ENCODE assay signal across 8 cellular contexts in genomic region chr16:4847774-4848587, GRCh38. TPM values are rescaled to one million over a fixed set of nuclear protein-coding genes. Genes with fewer than 3 reads are reported as not detected.
DNase-seq lines count a peak whose midpoint lies in the region; ATAC-seq, FAIRE-seq and TF ChIP-seq lines count a peak whose summit lies in the region.

No MANE protein-coding gene starts in this region.

- H3K27me3 Mint-ChIP-seq in glutamatergic neuron (ENCODE audit: unreplicated experiment) = no peaks in the 10 kb centered on the region

- no peaks in the 10 kb centered on the region for H3K36me3 Mint-ChIP-seq in glutamatergic neuron (ENCODE audit: unreplicated experiment)

- peak overlapping the region; percentile 38; the same call in 1 of the 2 replicates for H2AFZ ChIP-seq in OCI-LY3 (ENCODE audit: low read depth, low read length)

- H3K36me3 ChIP-seq in OCI-LY3 (replicated peaks; ENCODE audit: low read depth, low read length) = peaks cover 29% of the 10 kb centered on the region
- H3K36me3 ChIP-seq in ovary = no peaks in the 10 kb centered on the region

- ATAC-seq in GM18505 (IDR thresholded peaks at IDR 0.05; ENCODE audit: unreplicated experiment) = peak; percentile 25
- peak; percentile 17 for ATAC-seq in HG02973 (IDR thresholded peaks at IDR 0.05; ENCODE audit: unreplicated experiment)

- TF ChIP-seq POLR2A in GM18505 (IDR thresholded peaks at IDR 0.05; ENCODE audit: borderline replicate concordance, extremely low read depth, insufficient read depth, insufficient read length) = no peak
- no peak for TF ChIP-seq POLR2A in ovary (IDR thresholded peaks at IDR 0.05)

- H3K4me3 ChIP-seq in OCI-LY3 (ENCODE audit: low read length) = peak overlapping the region; percentile 99
- peak overlapping the region; percentile 63 for H3K4me3 ChIP-seq in ovary

- H3K4me1 ChIP-seq in OCI-LY3 (ENCODE audit: low read length) = peaks cover 26% of the 10 kb centered on the region
- H3K4me1 ChIP-seq in ovary (ENCODE audit: insufficient read depth) = peaks cover 10% of the 10 kb centered on the region

- peaks cover 2% of the 10 kb centered on the region for H3K9me3 Mint-ChIP-seq in glutamatergic neuron (ENCODE audit: unreplicated experiment)

- DNase-seq in A172 (ENCODE audit: low spot score) (peak; percentile 62), glutamatergic neuron (peak; percentile 60), ovary (peak; percentile 52 to 70 (median 63)), urothelium cell line (ENCODE audit: low spot score) (peak; percentile 41)
- DNase-seq in activated naive CD4-positive, alpha-beta T cell treated with Interleukin-2 at 50 U/mL for 16 hours = peak; percentile 48

- peaks cover 43% of the 10 kb centered on the region for H4K20me1 ChIP-seq in OCI-LY3 (ENCODE audit: insufficient read depth, low read length)

- peak overlapping the region; percentile 2 for H3K27ac Mint-ChIP-seq in glutamatergic neuron (ENCODE audit: unreplicated experiment)

- peak overlapping the region; percentile 100 for H3K4me2 ChIP-seq in OCI-LY3 (ENCODE audit: low read length)

- H3K9me3 ChIP-seq in OCI-LY3 (ENCODE audit: insufficient read depth, low read length) (no peaks in the 10 kb centered on the region), ovary (no peaks in the 10 kb centered on the region)

- TF ChIP-seq EP300 in ovary (IDR thresholded peaks at IDR 0.05) = no peak

- peak overlapping the region; percentile 86 for H3K9ac ChIP-seq in OCI-LY3 (ENCODE audit: low read length)

- peaks cover 93% of the 10 kb centered on the region for H3K79me2 ChIP-seq in OCI-LY3 (ENCODE audit: low read length)

- intact Hi-C loops in ovary (cut with DNase I) = loop anchor here in 2 of 4 donors (5.0 to 10.0 kb wide), 3 partner anchors 97 to 123 kb away; no protein-coding TSS in a partner anchor

- TF ChIP-seq CTCF in OCI-LY3 (IDR thresholded peaks at IDR 0.05; ENCODE audit: low read depth, low read length) (no peak), glutamatergic neuron (IDR thresholded peaks at IDR 0.05; ENCODE audit: partially characterized antibody, unreplicated experiment) (no peak), ovary (IDR thresholded peaks at IDR 0.05) (peak in 2 of 3 donors; percentile 2 to 16)

- H3K27ac ChIP-seq in OCI-LY3 (ENCODE audit: low read length) = peak overlapping the region; percentile 80
- H3K27ac ChIP-seq in ovary = peak overlapping the region; percentile 93 to 96

- H3K4me3 Mint-ChIP-seq in glutamatergic neuron (ENCODE audit: unreplicated experiment) = peak overlapping the region; percentile 86

- H3K27me3 ChIP-seq in OCI-LY3 (ENCODE audit: low read depth, low read length) (no peaks in the 10 kb centered on the region), ovary (no peaks in the 10 kb centered on the region)

- H3K4me1 Mint-ChIP-seq in glutamatergic neuron (ENCODE audit: low read depth, unreplicated experiment) = peaks cover 19% of the 10 kb centered on the region

- FAIRE-seq in urothelium cell line (lab: Jason Lieb, UNC) = no peak

- WGBS in ovary, 3 donors = 0% methylated on average over 59 to 83 of the region's 83 CpGs

RNA-seq across cellular contexts. Expression of gene UBN1, which starts 0.7 kb away (rescaled TPM):
- 40.8 and 41.0 TPM in 2 replicates for total RNA-seq in A172 (2014; rRNA removed; shearing (Covaris generic))
- 34.3 TPM for total RNA-seq in glutamatergic neuron (ENCODE audit: unreplicated experiment)
- 10 to 100 TPM; 16.1 to 41.3 (median 27.3) TPM for total RNA-seq in ovary
- 10 to 100 TPM; 14.5 to 17.9 TPM for polyA plus RNA-seq in ovary

RNA-seq across cellular contexts. Expression of gene GLYR1, which starts 0.9 kb away (rescaled TPM):
- 46.1 and 47.5 TPM in 2 replicates for total RNA-seq in A172 (2014; rRNA removed; shearing (Covaris generic))
- total RNA-seq in glutamatergic neuron (ENCODE audit: unreplicated experiment) (133 TPM), ovary (10 to 100 TPM; 30.3 to 79.5 (median 69.7) TPM)
- 10 to 100 TPM; 36.9 to 77.1 TPM for polyA plus RNA-seq in ovary

RNA-seq across cellular contexts. Expression of gene ROGDI, which starts 45.5 kb away (rescaled TPM):
- 25.8 and 33.3 TPM in 2 replicates for total RNA-seq in A172 (2014; rRNA removed; shearing (Covaris generic))
- total RNA-seq in glutamatergic neuron (ENCODE audit: unreplicated experiment) = 113 TPM
- total RNA-seq in ovary = 10 to 100 TPM in 6 of 7 donors, 1 to 10 TPM in 1; 6.0 to 31.9 (median 25.0) TPM
- 10 to 100 TPM in 1 of 2 donors, 1 to 10 TPM in 1; 9.2 to 17.3 TPM for polyA plus RNA-seq in ovary

RNA-seq across cellular contexts. Expression of gene SMIM22, which starts 52.8 kb away (rescaled TPM):
- total RNA-seq in A172 (2014; rRNA removed; shearing (Covaris generic)) = not detected in 2 replicates
- not detected for total RNA-seq in glutamatergic neuron (ENCODE audit: unreplicated experiment)
- total RNA-seq in ovary = 10 to 100 TPM in 2 of 7 donors, 1 to 10 TPM in 2, not detected in 3; 1.5 to 30.9 (median 7.8) TPM
- not detected for polyA plus RNA-seq in ovary

RNA-seq across cellular contexts. Expression of gene SEPTIN12, which starts 59.8 kb away (rescaled TPM):
- total RNA-seq in A172 (2014; rRNA removed; shearing (Covaris generic)) = not detected in 2 replicates
- total RNA-seq in glutamatergic neuron (ENCODE audit: unreplicated experiment) (0.96 TPM), ovary (under 1 TPM in 1 of 7 donors, not detected in 6; 0.32 TPM)
- not detected for polyA plus RNA-seq in ovary

Comparison
In these comparisons a context has a peak if more than half of its experiments do, and no peak if none do; other contexts are left out.
1. Peak in every context shown above with its lines: DNase-seq, ATAC-seq, H3K4me3 ChIP-seq and H3K27ac ChIP-seq.
2. CTCF ChIP-seq: peak in ovary (2 of 3); none in OCI-LY3 (single experiment) and glutamatergic neuron (single experiment).